1 cellular context compared by ENCODE assay signal in the genomic region with DNA sequence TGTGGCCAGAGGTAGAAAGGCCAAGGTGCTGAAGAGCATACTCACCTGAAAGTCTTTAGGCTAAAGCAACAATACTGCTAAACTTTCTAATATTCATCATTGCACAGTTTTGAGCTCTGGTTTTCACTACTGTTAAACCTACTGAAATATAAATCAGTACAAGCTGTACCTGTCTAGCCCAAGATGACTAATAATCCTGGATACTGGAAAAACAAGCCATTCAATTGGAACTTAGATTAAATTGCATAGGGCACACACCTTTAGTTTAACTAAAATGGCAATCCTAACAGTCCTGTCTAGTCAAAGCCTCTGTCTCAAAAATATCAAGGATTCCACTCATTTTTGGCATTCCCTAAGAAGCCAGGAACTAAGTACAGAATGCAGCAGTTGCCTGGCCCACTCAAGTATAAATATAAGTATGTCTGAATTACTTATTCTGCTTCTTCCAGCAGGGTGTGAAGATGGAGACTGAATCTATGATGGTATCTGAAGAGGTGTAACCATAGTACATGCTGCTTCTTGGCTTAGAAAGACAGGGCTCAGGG.
TF ChIP-seq lines count a peak whose summit lies in the region.

No MANE protein-coding gene starts in this region.

TF ChIP-seq in GM23338, 12 proteins besides CTCF, POLR2A, EP300 and RAD21 (continued from another document):
- TF ChIP-seq, protein P1, sequence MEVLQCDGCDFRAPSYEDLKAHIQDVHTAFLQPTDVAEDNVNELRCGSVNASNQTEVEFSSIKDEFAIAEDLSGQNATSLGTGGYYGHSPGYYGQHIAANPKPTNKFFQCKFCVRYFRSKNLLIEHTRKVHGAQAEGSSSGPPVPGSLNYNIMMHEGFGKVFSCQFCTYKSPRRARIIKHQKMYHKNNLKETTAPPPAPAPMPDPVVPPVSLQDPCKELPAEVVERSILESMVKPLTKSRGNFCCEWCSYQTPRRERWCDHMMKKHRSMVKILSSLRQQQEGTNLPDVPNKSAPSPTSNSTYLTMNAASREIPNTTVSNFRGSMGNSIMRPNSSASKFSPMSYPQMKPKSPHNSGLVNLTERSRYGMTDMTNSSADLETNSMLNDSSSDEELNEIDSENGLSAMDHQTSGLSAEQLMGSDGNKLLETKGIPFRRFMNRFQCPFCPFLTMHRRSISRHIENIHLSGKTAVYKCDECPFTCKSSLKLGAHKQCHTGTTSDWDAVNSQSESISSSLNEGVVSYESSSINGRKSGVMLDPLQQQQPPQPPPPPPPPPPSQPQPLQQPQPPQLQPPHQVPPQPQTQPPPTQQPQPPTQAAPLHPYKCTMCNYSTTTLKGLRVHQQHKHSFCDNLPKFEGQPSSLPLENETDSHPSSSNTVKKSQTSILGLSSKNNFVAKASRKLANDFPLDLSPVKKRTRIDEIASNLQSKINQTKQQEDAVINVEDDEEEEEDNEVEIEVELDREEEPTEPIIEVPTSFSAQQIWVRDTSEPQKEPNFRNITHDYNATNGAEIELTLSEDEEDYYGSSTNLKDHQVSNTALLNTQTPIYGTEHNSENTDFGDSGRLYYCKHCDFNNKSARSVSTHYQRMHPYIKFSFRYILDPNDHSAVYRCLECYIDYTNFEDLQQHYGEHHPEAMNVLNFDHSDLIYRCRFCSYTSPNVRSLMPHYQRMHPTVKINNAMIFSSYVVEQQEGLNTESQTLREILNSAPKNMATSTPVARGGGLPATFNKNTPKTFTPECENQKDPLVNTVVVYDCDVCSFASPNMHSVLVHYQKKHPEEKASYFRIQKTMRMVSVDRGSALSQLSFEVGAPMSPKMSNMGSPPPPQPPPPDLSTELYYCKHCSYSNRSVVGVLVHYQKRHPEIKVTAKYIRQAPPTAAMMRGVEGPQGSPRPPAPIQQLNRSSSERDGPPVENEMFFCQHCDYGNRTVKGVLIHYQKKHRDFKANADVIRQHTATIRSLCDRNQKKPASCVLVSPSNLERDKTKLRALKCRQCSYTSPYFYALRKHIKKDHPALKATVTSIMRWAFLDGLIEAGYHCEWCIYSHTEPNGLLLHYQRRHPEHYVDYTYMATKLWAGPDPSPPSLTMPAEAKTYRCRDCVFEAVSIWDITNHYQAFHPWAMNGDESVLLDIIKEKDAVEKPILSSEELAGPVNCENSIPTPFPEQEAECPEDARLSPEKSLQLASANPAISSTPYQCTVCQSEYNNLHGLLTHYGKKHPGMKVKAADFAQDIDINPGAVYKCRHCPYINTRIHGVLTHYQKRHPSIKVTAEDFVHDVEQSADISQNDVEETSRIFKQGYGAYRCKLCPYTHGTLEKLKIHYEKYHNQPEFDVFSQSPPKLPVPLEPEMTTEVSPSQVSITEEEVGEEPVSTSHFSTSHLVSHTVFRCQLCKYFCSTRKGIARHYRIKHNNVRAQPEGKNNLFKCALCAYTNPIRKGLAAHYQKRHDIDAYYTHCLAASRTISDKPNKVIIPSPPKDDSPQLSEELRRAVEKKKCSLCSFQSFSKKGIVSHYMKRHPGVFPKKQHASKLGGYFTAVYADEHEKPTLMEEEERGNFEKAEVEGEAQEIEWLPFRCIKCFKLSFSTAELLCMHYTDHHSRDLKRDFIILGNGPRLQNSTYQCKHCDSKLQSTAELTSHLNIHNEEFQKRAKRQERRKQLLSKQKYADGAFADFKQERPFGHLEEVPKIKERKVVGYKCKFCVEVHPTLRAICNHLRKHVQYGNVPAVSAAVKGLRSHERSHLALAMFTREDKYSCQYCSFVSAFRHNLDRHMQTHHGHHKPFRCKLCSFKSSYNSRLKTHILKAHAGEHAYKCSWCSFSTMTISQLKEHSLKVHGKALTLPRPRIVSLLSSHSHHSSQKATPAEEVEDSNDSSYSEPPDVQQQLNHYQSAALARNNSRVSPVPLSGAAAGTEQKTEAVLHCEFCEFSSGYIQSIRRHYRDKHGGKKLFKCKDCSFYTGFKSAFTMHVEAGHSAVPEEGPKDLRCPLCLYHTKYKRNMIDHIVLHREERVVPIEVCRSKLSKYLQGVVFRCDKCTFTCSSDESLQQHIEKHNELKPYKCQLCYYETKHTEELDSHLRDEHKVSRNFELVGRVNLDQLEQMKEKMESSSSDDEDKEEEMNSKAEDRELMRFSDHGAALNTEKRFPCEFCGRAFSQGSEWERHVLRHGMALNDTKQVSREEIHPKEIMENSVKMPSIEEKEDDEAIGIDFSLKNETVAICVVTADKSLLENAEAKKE (CRISPR knock-in tag; IDR thresholded peaks at IDR 0.05) = no peak
- no peak for TF ChIP-seq CREB1 (CRISPR knock-in tag; IDR thresholded peaks at IDR 0.05; ENCODE audit: low read depth)
- no peak for TF ChIP-seq EZH2phosphoT487 (IDR thresholded peaks at IDR 0.05; ENCODE audit: unreplicated experiment)
- no peak for TF ChIP-seq POLR2AphosphoS5 (IDR thresholded peaks at IDR 0.05; ENCODE audit: low read depth)
- no peak for TF ChIP-seq STAT1 (IDR thresholded peaks at IDR 0.05; ENCODE audit: unreplicated experiment)
- TF ChIP-seq NANOG (IDR thresholded peaks at IDR 0.05; ENCODE audit: borderline replicate concordance) = no peak
- no peak for TF ChIP-seq ETS1 (IDR thresholded peaks at IDR 0.05)
- TF ChIP-seq, protein P2, sequence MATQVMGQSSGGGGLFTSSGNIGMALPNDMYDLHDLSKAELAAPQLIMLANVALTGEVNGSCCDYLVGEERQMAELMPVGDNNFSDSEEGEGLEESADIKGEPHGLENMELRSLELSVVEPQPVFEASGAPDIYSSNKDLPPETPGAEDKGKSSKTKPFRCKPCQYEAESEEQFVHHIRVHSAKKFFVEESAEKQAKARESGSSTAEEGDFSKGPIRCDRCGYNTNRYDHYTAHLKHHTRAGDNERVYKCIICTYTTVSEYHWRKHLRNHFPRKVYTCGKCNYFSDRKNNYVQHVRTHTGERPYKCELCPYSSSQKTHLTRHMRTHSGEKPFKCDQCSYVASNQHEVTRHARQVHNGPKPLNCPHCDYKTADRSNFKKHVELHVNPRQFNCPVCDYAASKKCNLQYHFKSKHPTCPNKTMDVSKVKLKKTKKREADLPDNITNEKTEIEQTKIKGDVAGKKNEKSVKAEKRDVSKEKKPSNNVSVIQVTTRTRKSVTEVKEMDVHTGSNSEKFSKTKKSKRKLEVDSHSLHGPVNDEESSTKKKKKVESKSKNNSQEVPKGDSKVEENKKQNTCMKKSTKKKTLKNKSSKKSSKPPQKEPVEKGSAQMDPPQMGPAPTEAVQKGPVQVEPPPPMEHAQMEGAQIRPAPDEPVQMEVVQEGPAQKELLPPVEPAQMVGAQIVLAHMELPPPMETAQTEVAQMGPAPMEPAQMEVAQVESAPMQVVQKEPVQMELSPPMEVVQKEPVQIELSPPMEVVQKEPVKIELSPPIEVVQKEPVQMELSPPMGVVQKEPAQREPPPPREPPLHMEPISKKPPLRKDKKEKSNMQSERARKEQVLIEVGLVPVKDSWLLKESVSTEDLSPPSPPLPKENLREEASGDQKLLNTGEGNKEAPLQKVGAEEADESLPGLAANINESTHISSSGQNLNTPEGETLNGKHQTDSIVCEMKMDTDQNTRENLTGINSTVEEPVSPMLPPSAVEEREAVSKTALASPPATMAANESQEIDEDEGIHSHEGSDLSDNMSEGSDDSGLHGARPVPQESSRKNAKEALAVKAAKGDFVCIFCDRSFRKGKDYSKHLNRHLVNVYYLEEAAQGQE (IDR thresholded peaks at IDR 0.05; ENCODE audit: unreplicated experiment) = no peak
- no peak for TF ChIP-seq ZNF114 (CRISPR knock-in tag; IDR thresholded peaks at IDR 0.05)
